Comparison of ENCODE assay signal across 8 cellular contexts in genomic region chr6:157314705-157315321, GRCh38. TPM values are rescaled to one million over a fixed set of nuclear protein-coding genes. Genes with fewer than 3 reads are reported as not detected.
DNase-seq lines count a peak whose midpoint lies in the region; ATAC-seq, FAIRE-seq and TF ChIP-seq lines count a peak whose summit lies in the region.

No MANE protein-coding gene starts in this region.

- no peaks in the 10 kb centered on the region for H3K27me3 ChIP-seq in colonic mucosa
- H3K27me3 ChIP-seq in mesenchymal stem cell (ENCODE audit: control insufficient read depth in 1 of 2, insufficient read depth in 1 of 2, low read length in 2 of 2), result no peaks in the 10 kb centered on the region

- H2BK5ac ChIP-seq in mesenchymal stem cell (ENCODE audit: low read depth, low read length, poor library complexity, severe bottlenecking), result no peak overlapping the region

- H2BK15ac ChIP-seq in mesenchymal stem cell (ENCODE audit: low read depth, poor library complexity, severe bottlenecking), result no peak overlapping the region

- 59% methylated on average over 5 of the region's 7 CpGs for WGBS in mesenchymal stem cell

- H3K23ac ChIP-seq in mesenchymal stem cell (ENCODE audit: low read length in 2 of 2), result no peak overlapping the region

- H3K14ac ChIP-seq in mesenchymal stem cell (ENCODE audit: low read length in 2 of 2), result no peak overlapping the region

- H3K4ac ChIP-seq in mesenchymal stem cell (ENCODE audit: low read depth in 1 of 2, low read length in 2 of 2), result no peak overlapping the region

- ATAC-seq in GM21723 (IDR thresholded peaks at IDR 0.05; ENCODE audit: unreplicated experiment), result peak; percentile 83
- ATAC-seq in GM21717 (IDR thresholded peaks at IDR 0.05; ENCODE audit: unreplicated experiment), result no peak

- no peak for FAIRE-seq in GM12892 (lab: Jason Lieb, UNC)

- H3K36me3 ChIP-seq in colonic mucosa (no peaks in the 10 kb centered on the region), mesenchymal stem cell (ENCODE audit: control insufficient read depth in 1 of 2, insufficient read depth in 2 of 2, low read depth in 1 of 2, low read length in 2 of 2) (peaks cover 41 to 77% of the 10 kb centered on the region in 2 experiments)

- peaks cover 18% of the 10 kb centered on the region for H3K79me1 ChIP-seq in mesenchymal stem cell (replicated peaks; ENCODE audit: low read length, poor library complexity, severe bottlenecking)

- no peak overlapping the region for H4K91ac ChIP-seq in mesenchymal stem cell (ENCODE audit: low read length)

- H4K8ac ChIP-seq in mesenchymal stem cell (ENCODE audit: low read length), result no peak overlapping the region

- H3K9ac ChIP-seq in colonic mucosa (ENCODE audit: low read depth in 2 of 2, low read length in 2 of 2) (no peak overlapping the region), mesenchymal stem cell (ENCODE audit: low read length) (peak overlapping the region; percentile 44)

- DNase-seq in GM04504 (ENCODE audit: low read depth) (peak; percentile 48), LNCaP clone FGC (ENCODE audit: low read depth) (peak; percentile 70), colonic mucosa (no peak), mesenchymal stem cell (peak; percentile 76), GM12892 (ENCODE audit: insufficient read length) (no peak), activated T-cell treated with anti-CD3 and anti-CD28 coated beads for 4 hours (no peak)

- H3K4me1 ChIP-seq in colonic mucosa, result no peaks in the 10 kb centered on the region
- H3K4me1 ChIP-seq in mesenchymal stem cell (ENCODE audit: control insufficient read depth, insufficient read depth, low read depth, low read length), result no peaks in the 10 kb centered on the region

- H3K4me2 ChIP-seq in mesenchymal stem cell (ENCODE audit: low read length, poor library complexity, severe bottlenecking), result no peak overlapping the region

- H3K27ac ChIP-seq in colonic mucosa, result no peak overlapping the region
- no peak overlapping the region for H3K27ac ChIP-seq in mesenchymal stem cell (ENCODE audit: low read length, poor library complexity, severe bottlenecking)

- intact Hi-C loops in colonic mucosa (cut with DNase I), result loop anchor here (5.0 kb wide), 1 partner anchor 352 kb away; no protein-coding TSS in a partner anchor

- H3K9me3 ChIP-seq in colonic mucosa (no peaks in the 10 kb centered on the region), mesenchymal stem cell (ENCODE audit: control insufficient read depth, low read length) (no peaks in the 10 kb centered on the region)

- no peak overlapping the region for H3K4me3 ChIP-seq in LNCaP clone FGC (ENCODE audit: low read depth, low read length)
- no peak overlapping the region for H3K4me3 ChIP-seq in colonic mucosa
- no peak overlapping the region for H3K4me3 ChIP-seq in mesenchymal stem cell (ENCODE audit: insufficient read depth in 1 of 2, low read depth in 1 of 2, low read length in 2 of 2)

- TF ChIP-seq CTCF in LNCaP clone FGC (IDR thresholded peaks at IDR 0.05; ENCODE audit: control insufficient read depth, extremely low read depth, insufficient read depth), result peak; percentile 96
- TF ChIP-seq CTCF in colonic mucosa (IDR thresholded peaks at IDR 0.05), result peak; percentile 68

- no peak overlapping the region for H2BK12ac ChIP-seq in mesenchymal stem cell (ENCODE audit: low read length in 2 of 2)

- no peak overlapping the region for H2BK120ac ChIP-seq in mesenchymal stem cell (ENCODE audit: low read depth, low read length)

- H2AK5ac ChIP-seq in mesenchymal stem cell (ENCODE audit: low read length, severe bottlenecking), result no peak overlapping the region

- H3K18ac ChIP-seq in mesenchymal stem cell (ENCODE audit: low read depth in 1 of 2, low read length in 2 of 2), result no peak overlapping the region

- no peak overlapping the region for H2AFZ ChIP-seq in mesenchymal stem cell (ENCODE audit: low read depth, low read length)

- no peak for TF ChIP-seq POLR2A in GM12892 (IDR thresholded peaks at IDR 0.05; ENCODE audit: low read depth, low read length)

RNA-seq across cellular contexts. Expression of gene TMEM242, which starts 8.5 kb away (rescaled TPM):
- 10 to 100 TPM; 10.8 to 11.9 TPM for total RNA-seq in colonic mucosa
- polyA plus RNA-seq in mesenchymal stem cell (2013, experiment 1 of 2), result 6.1 TPM
- 6.6 TPM for polyA plus RNA-seq in mesenchymal stem cell (2013, experiment 2 of 2)
- 2.9 TPM for polyA plus RNA-seq in GM12892 (2012; ENCODE audit: missing spikeins)

Comparison
In these comparisons a context has a peak if more than half of its experiments do, and no peak if none do; other contexts are left out.
1. DNase-seq: peak in GM04504 (single experiment), LNCaP clone FGC (single experiment) and mesenchymal stem cell (single experiment); none in colonic mucosa (single experiment), GM12892 (single experiment) and activated T-cell treated with anti-CD3 and anti-CD28 coated beads for 4 hours (single experiment).